Comparison of ENCODE assay signal across 2 cellular contexts in the genomic region with DNA sequence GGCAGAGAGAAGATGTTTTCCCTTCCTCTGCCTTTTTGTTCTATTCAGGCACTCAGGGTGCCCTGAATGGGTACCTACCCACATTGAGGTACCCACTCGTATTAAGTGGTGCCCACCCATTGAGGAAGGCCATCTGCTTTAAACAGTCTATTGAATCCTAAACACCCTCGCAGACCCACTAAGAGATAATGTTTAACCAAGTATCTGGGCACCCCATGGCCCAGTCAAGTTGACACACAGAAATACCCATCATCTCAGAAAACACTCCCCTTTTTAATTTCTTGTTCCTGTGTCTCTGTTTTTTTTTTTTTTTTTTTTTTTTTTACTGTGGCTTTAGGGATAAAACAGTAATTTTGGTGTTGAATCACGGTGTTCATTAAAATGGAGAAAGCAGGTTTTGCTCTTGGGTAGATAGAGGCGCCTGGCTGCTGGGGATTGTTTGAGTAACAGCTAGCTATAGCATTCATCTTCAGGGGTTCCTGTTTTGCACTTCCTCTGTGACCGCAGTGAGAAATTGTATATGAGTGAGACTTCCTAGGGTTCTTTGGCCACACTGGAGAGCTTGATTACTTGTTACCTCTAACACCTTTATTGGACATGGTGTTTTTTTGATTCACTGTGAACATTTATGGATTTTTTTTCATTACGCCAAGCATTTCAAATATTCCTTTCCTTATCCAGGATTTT.
TF ChIP-seq lines count a peak whose summit lies in the region.

No MANE protein-coding gene starts in this region.

TF ChIP-seq in SK-N-SH, 30 proteins besides CTCF, POLR2A, EP300 and RAD21 (continued from another document):
- no peak for TF ChIP-seq TEAD4 (IDR thresholded peaks at IDR 0.05; ENCODE audit: borderline replicate concordance, insufficient read depth)
- no peak for TF ChIP-seq FOXJ3 (CRISPR knock-in tag; IDR thresholded peaks at IDR 0.05)
- TF ChIP-seq FOXM1 (IDR thresholded peaks at IDR 0.05; ENCODE audit: low read depth), result no peak
- no peak for TF ChIP-seq GABPA (IDR thresholded peaks at IDR 0.05; ENCODE audit: low read depth)
- no peak for TF ChIP-seq FOSL2 (IDR thresholded peaks at IDR 0.05; ENCODE audit: borderline replicate concordance, low read depth)
- no peak for TF ChIP-seq RXRA (IDR thresholded peaks at IDR 0.05; ENCODE audit: borderline replicate concordance, low read depth)
- TF ChIP-seq JUND (IDR thresholded peaks at IDR 0.05), result no peak
- TF ChIP-seq GATA2 (CRISPR knock-in tag; IDR thresholded peaks at IDR 0.05), result no peak
- no peak for TF ChIP-seq NFIC (IDR thresholded peaks at IDR 0.05; ENCODE audit: borderline replicate concordance)
- TF ChIP-seq RCOR1 (IDR thresholded peaks at IDR 0.05; ENCODE audit: low read length), result no peak
- TF ChIP-seq CHD2 (IDR thresholded peaks at IDR 0.05; ENCODE audit: low read length, partially characterized antibody), result no peak
- no peak for TF ChIP-seq POLR2AphosphoS5 (IDR thresholded peaks at IDR 0.05; ENCODE audit: low read depth, low read length)
- TF ChIP-seq RFX5 (IDR thresholded peaks at IDR 0.05; ENCODE audit: low read length), result no peak

TF ChIP-seq in SK-N-SH treated with all-trans-retinoic acid at 6 μM for 48 hours, 23 proteins besides CTCF, POLR2A, EP300 and RAD21 (continued from another document):
- TF ChIP-seq, protein P1, sequence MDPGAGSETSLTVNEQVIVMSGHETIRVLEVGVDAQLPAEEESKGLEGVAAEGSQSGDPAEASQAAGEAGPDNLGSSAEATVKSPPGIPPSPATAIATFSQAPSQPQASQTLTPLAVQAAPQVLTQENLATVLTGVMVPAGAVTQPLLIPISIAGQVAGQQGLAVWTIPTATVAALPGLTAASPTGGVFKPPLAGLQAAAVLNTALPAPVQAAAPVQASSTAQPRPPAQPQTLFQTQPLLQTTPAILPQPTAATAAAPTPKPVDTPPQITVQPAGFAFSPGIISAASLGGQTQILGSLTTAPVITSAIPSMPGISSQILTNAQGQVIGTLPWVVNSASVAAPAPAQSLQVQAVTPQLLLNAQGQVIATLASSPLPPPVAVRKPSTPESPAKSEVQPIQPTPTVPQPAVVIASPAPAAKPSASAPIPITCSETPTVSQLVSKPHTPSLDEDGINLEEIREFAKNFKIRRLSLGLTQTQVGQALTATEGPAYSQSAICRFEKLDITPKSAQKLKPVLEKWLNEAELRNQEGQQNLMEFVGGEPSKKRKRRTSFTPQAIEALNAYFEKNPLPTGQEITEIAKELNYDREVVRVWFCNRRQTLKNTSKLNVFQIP (CRISPR knock-in tag; IDR thresholded peaks at IDR 0.05; ENCODE audit: borderline replicate concordance, low read depth), result no peak
- no peak for TF ChIP-seq ESRRG (CRISPR knock-in tag; IDR thresholded peaks at IDR 0.05)
- TF ChIP-seq, protein P2, sequence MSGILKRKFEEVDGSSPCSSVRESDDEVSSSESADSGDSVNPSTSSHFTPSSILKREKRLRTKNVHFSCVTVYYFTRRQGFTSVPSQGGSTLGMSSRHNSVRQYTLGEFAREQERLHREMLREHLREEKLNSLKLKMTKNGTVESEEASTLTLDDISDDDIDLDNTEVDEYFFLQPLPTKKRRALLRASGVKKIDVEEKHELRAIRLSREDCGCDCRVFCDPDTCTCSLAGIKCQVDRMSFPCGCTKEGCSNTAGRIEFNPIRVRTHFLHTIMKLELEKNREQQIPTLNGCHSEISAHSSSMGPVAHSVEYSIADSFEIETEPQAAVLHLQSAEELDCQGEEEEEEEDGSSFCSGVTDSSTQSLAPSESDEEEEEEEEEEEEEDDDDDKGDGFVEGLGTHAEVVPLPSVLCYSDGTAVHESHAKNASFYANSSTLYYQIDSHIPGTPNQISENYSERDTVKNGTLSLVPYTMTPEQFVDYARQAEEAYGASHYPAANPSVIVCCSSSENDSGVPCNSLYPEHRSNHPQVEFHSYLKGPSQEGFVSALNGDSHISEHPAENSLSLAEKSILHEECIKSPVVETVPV (CRISPR knock-in tag; IDR thresholded peaks at IDR 0.05), result no peak
- no peak for TF ChIP-seq SNAI2 (CRISPR knock-in tag; IDR thresholded peaks at IDR 0.05)
- TF ChIP-seq, protein P3, sequence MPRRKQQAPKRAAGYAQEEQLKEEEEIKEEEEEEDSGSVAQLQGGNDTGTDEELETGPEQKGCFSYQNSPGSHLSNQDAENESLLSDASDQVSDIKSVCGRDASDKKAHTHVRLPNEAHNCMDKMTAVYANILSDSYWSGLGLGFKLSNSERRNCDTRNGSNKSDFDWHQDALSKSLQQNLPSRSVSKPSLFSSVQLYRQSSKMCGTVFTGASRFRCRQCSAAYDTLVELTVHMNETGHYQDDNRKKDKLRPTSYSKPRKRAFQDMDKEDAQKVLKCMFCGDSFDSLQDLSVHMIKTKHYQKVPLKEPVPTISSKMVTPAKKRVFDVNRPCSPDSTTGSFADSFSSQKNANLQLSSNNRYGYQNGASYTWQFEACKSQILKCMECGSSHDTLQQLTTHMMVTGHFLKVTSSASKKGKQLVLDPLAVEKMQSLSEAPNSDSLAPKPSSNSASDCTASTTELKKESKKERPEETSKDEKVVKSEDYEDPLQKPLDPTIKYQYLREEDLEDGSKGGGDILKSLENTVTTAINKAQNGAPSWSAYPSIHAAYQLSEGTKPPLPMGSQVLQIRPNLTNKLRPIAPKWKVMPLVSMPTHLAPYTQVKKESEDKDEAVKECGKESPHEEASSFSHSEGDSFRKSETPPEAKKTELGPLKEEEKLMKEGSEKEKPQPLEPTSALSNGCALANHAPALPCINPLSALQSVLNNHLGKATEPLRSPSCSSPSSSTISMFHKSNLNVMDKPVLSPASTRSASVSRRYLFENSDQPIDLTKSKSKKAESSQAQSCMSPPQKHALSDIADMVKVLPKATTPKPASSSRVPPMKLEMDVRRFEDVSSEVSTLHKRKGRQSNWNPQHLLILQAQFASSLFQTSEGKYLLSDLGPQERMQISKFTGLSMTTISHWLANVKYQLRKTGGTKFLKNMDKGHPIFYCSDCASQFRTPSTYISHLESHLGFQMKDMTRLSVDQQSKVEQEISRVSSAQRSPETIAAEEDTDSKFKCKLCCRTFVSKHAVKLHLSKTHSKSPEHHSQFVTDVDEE (CRISPR knock-in tag; IDR thresholded peaks at IDR 0.05), result no peak
